ENCODE assay signal across 14 cellular contexts in the genomic region with DNA sequence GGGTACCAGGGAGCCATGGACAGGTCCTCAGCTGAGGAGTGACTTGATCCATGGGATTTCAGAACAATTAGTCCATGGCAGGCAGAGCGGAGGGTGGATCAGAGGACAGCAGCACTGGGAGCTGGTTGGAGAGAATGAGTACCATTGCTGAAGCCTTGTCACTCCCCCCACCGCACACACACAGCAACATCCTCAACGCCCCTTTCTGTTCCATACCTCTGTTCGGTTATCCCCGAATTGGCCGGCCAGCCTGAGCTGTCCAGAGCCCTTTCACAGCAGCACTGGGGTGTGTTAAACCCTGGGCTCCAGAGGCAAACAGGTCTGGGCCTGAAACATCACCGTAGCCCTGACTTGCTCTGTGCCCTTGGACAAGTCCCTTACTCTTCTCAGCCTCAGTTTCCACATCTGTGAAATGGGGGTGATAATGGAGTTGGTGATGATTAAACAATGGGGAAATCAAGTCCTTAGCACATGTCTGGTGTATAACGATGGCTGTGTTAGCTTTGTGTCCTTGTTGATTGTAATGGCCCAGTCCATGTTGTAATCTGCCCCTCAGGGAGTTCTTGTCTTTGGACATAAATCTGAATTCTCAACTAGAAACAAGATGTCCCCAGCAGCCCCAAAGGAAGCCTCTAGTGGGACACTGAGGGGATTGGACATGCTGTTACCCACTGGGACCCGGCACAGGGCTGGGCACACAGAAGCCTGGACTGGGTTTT. TPM values are rescaled to one million over a fixed set of nuclear protein-coding genes. Genes with fewer than 3 reads are reported as not detected.
DNase-seq lines count a peak whose midpoint lies in the region; ATAC-seq and TF ChIP-seq lines count a peak whose summit lies in the region.
"Had no signal": no experiment of that assay in that cellular context is flagged by ENCODE, and none has a peak within 500 bp of the region (broad histone marks: within the 10 kb centered on the region; RNA-seq: fewer than 3 reads in every experiment).

No MANE protein-coding gene starts in this region.

- intact Hi-C loops in heart right ventricle (cut with DNase I), result loop anchor here in 7 of 10 donors (2.0 to 5.0 kb wide), 5 partner anchors 14 to 87 kb away; partner anchors contain the start of gene STOM (in 2 of the 7)
- intact Hi-C loops in vagina (cut with DNase I), result no loop called here
- intact Hi-C loops in CD4-positive, alpha-beta memory T cell (cut with micrococcal nuclease), result no loop called here

- ATAC-seq in heart right ventricle (no peak), GM18909 (IDR thresholded peaks at IDR 0.05; ENCODE audit: poor library complexity, unreplicated experiment) (no peak), GM19397 (IDR thresholded peaks at IDR 0.05; ENCODE audit: unreplicated experiment) (no peak)

- H3K9me3 ChIP-seq in heart right ventricle (no peaks in the 10 kb centered on the region), parathyroid adenoma (ENCODE audit: control insufficient read depth, low read length) (no peaks in the 10 kb centered on the region), vagina (no peaks in the 10 kb centered on the region)
- no peaks in the 10 kb centered on the region for H3K9me3 ChIP-seq in CD4-positive, alpha-beta memory T cell (ENCODE audit: control insufficient read depth in 1 of 2, low read length in 2 of 2)

- no peak overlapping the region for H3K27ac Mint-ChIP-seq in activated T-cell treated with anti-CD3 and anti-CD28 coated beads, Interleukin-2, amount 50 U/mL, for 24 hours
- no peak overlapping the region for H3K27ac Mint-ChIP-seq in CD4-positive, alpha-beta memory T cell

- no peaks in the 10 kb centered on the region for H3K36me3 Mint-ChIP-seq in activated T-cell treated with anti-CD3 and anti-CD28 coated beads, Interleukin-2, amount 50 U/mL, for 24 hours (ENCODE audit: low read depth)
- no peaks in the 10 kb centered on the region for H3K36me3 Mint-ChIP-seq in CD4-positive, alpha-beta memory T cell

- H3K4me3 Mint-ChIP-seq in activated T-cell treated with anti-CD3 and anti-CD28 coated beads, Interleukin-2, amount 50 U/mL, for 24 hours, result no peak overlapping the region
- H3K4me3 Mint-ChIP-seq in CD4-positive, alpha-beta memory T cell, result no peak overlapping the region

- H3K27ac ChIP-seq in heart right ventricle (peak overlapping the region; percentile 93 to 100 (median 98)), parathyroid adenoma (peak overlapping the region; percentile 72), vagina (peak overlapping the region; percentile 97)
- no peak overlapping the region for H3K27ac ChIP-seq in CD4-positive, alpha-beta memory T cell (ENCODE audit: low read depth, low read length)

- no peak for TF ChIP-seq POLR2A in vagina (IDR thresholded peaks at IDR 0.05)

- H2AFZ ChIP-seq in parathyroid adenoma, result no peak overlapping the region

- POLR2A ChIA-PET in CD4-positive, alpha-beta memory T cell (lab: Charles Lee; ENCODE audit: partially characterized antibody), result no interaction called here

- H3K27me3 Mint-ChIP-seq in activated T-cell treated with anti-CD3 and anti-CD28 coated beads, Interleukin-2, amount 50 U/mL, for 24 hours, result no peaks in the 10 kb centered on the region
- no peaks in the 10 kb centered on the region for H3K27me3 Mint-ChIP-seq in CD4-positive, alpha-beta memory T cell

- H3K36me3 ChIP-seq in heart right ventricle (peaks cover 0 to 10% (median 0%) of the 10 kb centered on the region in 9 donors), parathyroid adenoma (ENCODE audit: control insufficient read depth, insufficient read depth, low read length) (no peaks in the 10 kb centered on the region), vagina (no peaks in the 10 kb centered on the region)
- H3K36me3 ChIP-seq in CD4-positive, alpha-beta memory T cell (ENCODE audit: insufficient read depth, low read length), result no peaks in the 10 kb centered on the region

- no peaks in the 10 kb centered on the region for H3K79me2 ChIP-seq in parathyroid adenoma

- H3K9ac ChIP-seq in parathyroid adenoma, result no peak overlapping the region

- H3K4me1 ChIP-seq in heart right ventricle (peaks cover 78 to 100% (median 100%) of the 10 kb centered on the region in 9 donors), parathyroid adenoma (peaks cover 12% of the 10 kb centered on the region), vagina (peaks cover 100% of the 10 kb centered on the region)
- H3K4me1 ChIP-seq in CD4-positive, alpha-beta memory T cell (ENCODE audit: insufficient read depth, low read length), result no peaks in the 10 kb centered on the region

- H3K9me3 Mint-ChIP-seq in activated T-cell treated with anti-CD3 and anti-CD28 coated beads, Interleukin-2, amount 50 U/mL, for 24 hours, result no peaks in the 10 kb centered on the region
- no peaks in the 10 kb centered on the region for H3K9me3 Mint-ChIP-seq in CD4-positive, alpha-beta memory T cell

- H3K4me1 Mint-ChIP-seq in activated T-cell treated with anti-CD3 and anti-CD28 coated beads, Interleukin-2, amount 50 U/mL, for 24 hours (ENCODE audit: low read depth), result peaks cover 34% of the 10 kb centered on the region
- H3K4me1 Mint-ChIP-seq in CD4-positive, alpha-beta memory T cell, result no peaks in the 10 kb centered on the region

- H3K4me2 ChIP-seq in parathyroid adenoma (ENCODE audit: low read length), result no peak overlapping the region

- 91 to 92% methylated on average over 9 of the region's 9 CpGs for WGBS in heart right ventricle, 2 donors

- DNase-seq in activated T-cell treated with anti-CD3 and anti-CD28 coated beads, Interleukin-2, amount 50 U/mL, for 24 hours, result peak; percentile 15
- DNase-seq in activated T-cell treated with anti-CD3 and anti-CD28 coated beads for 4 hours (no peak), heart right ventricle (peak in 1 of 2 donors; percentile 12), vagina (ENCODE audit: extremely low spot score in 2 of 2) (peak in 1 of 2 donors; percentile 88)
- DNase-seq in CD4-positive, alpha-beta memory T cell, result no peak
- DNase-seq: 8988T; activated CD4-positive, CD25-positive, alpha-beta regulatory T cell treated with anti-CD3 and anti-CD28 coated beads, Interleukin-2, amount 50 U/mL, for 72 hours; activated effector memory CD4-positive, alpha-beta T cell treated with Interleukin-2 at 50 U/mL for 16 hours; effector CD4-positive, alpha-beta T cell; retina; RPMI8226 had no signal

- TF ChIP-seq CTCF in heart right ventricle (IDR thresholded peaks at IDR 0.05), result no peak
- no peak for TF ChIP-seq CTCF in parathyroid adenoma (IDR thresholded peaks at IDR 0.05)
- TF ChIP-seq CTCF in vagina (IDR thresholded peaks at IDR 0.05), result no peak

- H3K4me3 ChIP-seq in heart right ventricle (no peak overlapping the region), parathyroid adenoma (ENCODE audit: low read depth, low read length) (no peak overlapping the region), vagina (no peak overlapping the region)
- H3K4me3 ChIP-seq in CD4-positive, alpha-beta memory T cell (ENCODE audit: low read length in 2 of 2), result no peak overlapping the region

- no peaks in the 10 kb centered on the region for H3K27me3 ChIP-seq in heart right ventricle
- H3K27me3 ChIP-seq in parathyroid adenoma (ENCODE audit: control insufficient read depth, insufficient read depth, low read length), result no peaks in the 10 kb centered on the region
- no peaks in the 10 kb centered on the region for H3K27me3 ChIP-seq in vagina
- no peaks in the 10 kb centered on the region for H3K27me3 ChIP-seq in CD4-positive, alpha-beta memory T cell (ENCODE audit: insufficient read depth, low read length)

- CTCF ChIA-PET in CD4-positive, alpha-beta memory T cell (lab: Charles Lee; ENCODE audit: partially characterized antibody), result no interaction called here

RNA-seq across cellular contexts. Expression of gene GSN, which starts 16.9 kb away (rescaled TPM):
- total RNA-seq in heart right ventricle (100 to 1,000 TPM; 532 to 861 (median 668) TPM), vagina (2,053 TPM)
- polyA plus RNA-seq in heart right ventricle, result 100 to 1,000 TPM; 360 to 823 TPM
- total RNA-seq in CD4-positive, alpha-beta memory T cell, result 1 to 10 TPM; 7.8 to 8.7 TPM
- 1 to 10 TPM; 1.9 to 4.1 TPM for polyA plus RNA-seq in CD4-positive, alpha-beta memory T cell

Comparison
In these comparisons a context has a peak if more than half of its experiments do, and no peak if none do; other contexts are left out.
1. RNA of gene GSN, which starts 16.9 kb away (total RNA-seq): 2,053 TPM in vagina (single experiment) and 532 to 861 TPM in heart right ventricle; 7.8 to 8.7 TPM in CD4-positive, alpha-beta memory T cell; every median in the first group is over 10 times any median in the second.
2. intact Hi-C loops: an anchor here in heart right ventricle (2.0 to 5.0 kb wide); none called in vagina and CD4-positive, alpha-beta memory T cell.